ENCODE assay signal across 25 cellular contexts in the genomic region with DNA sequence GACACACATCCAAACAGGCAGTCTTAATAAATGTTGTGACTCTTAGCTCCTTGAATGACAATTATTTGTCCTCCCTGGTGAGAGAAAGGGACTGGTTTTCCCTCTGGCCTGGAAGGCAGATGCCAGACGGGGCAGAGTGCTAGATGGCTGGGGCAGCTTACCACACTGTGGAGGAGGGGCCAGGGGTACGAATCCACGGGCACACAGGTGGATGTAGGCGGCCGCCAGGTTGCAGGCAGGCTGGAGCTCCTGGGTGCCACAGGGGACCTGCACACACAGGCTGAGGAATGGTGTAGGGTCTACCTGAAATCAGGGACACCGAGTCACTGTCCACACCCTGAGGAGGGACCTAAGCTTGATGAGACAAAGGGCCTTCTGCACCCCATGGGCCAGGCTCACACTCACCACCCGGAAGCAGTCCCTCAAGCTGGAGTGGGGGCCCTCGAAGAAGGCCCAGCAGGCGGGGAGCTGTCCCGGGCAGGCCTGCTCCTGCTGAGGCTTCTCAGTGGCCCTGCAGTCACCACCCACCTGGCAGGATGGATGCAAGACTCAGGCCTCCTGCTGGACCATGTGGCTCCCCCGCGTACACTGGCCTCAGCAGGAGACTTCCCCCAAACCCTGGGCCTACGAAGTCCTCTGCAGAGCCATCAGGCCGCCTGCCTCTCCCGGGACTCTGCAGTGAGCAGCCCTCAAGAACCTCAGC.
"Had no signal": no experiment of that assay in that cellular context is flagged by ENCODE, and none has a peak within 500 bp of the region (broad histone marks: within the 10 kb centered on the region; RNA-seq: fewer than 3 reads in every experiment).

No MANE protein-coding gene starts in this region.

- H3K4me3 ChIP-seq: esophagus muscularis mucosa, heart right ventricle, right lobe of liver, skin epidermis had no signal

- H3K27ac Mint-ChIP-seq: activated CD4-positive, alpha-beta memory T cell treated with anti-CD3 and anti-CD28 coated beads, Interleukin-2, amount 10 ng/mL, durations not matched to agents 7 days and 5 days; activated CD4-positive, alpha-beta T cell treated with anti-CD3 and anti-CD28 coated beads, Interleukin-2, amount 10 ng/mL, durations not matched to agents 7 days and 5 days; activated CD8-positive, alpha-beta memory T cell treated with anti-CD3 and anti-CD28 coated beads, Interleukin-2, amount 10 ng/mL, durations not matched to agents 7 days and 5 days; activated naive CD4-positive, alpha-beta T cell treated with anti-CD3 and anti-CD28 coated beads, Interleukin-2, amount 50 U/mL, for 24 hours; activated naive CD8-positive, alpha-beta T cell treated with anti-CD3 and anti-CD28 coated beads, Interleukin-2, amount 50 U/mL, for 24 hours; activated T-helper 2 cell treated with anti-CD3 and anti-CD28 coated beads, Interferon-gamma antibody, Interleukin-2, Interleukin-4, amounts not matched to agents 10 μg/mL and 5 μg/mL and 100 μg/mL, durations not matched to agents 14 hours and 24 hours and 36 hours; memory B cell; progenitor cell of endocrine pancreas; stimulated activated effector memory CD8-positive, alpha-beta T cell treated with anti-CD3 and anti-CD28 coated beads, Interleukin-12 subunit alpha, Interleukin-12 subunit beta, amount 100 ng/mL, for 72 hours; type B pancreatic cell; WTC11 had no signal

- H3K27ac ChIP-seq: esophagus muscularis mucosa, foreskin keratinocyte, heart right ventricle, right lobe of liver, skin epidermis had no signal

- H3K36me3 ChIP-seq: esophagus muscularis mucosa, heart right ventricle, right lobe of liver had no signal

- H3K9me3 Mint-ChIP-seq: activated CD4-positive, alpha-beta T cell treated with anti-CD3 and anti-CD28 coated beads, Interleukin-2, amount 10 ng/mL, durations not matched to agents 7 days and 5 days; activated naive CD4-positive, alpha-beta T cell treated with anti-CD3 and anti-CD28 coated beads, Interleukin-2, amount 50 U/mL, for 24 hours; activated naive CD8-positive, alpha-beta T cell treated with anti-CD3 and anti-CD28 coated beads, Interleukin-2, amount 50 U/mL, for 24 hours; memory B cell; stimulated activated effector memory CD8-positive, alpha-beta T cell treated with anti-CD3 and anti-CD28 coated beads, Interleukin-12 subunit alpha, Interleukin-12 subunit beta, amount 100 ng/mL, for 72 hours; WTC11 had no signal

- H3K9me3 ChIP-seq: esophagus muscularis mucosa, heart right ventricle, right lobe of liver had no signal

- H3K27me3 Mint-ChIP-seq: activated CD4-positive, alpha-beta T cell treated with anti-CD3 and anti-CD28 coated beads, Interleukin-2, amount 10 ng/mL, durations not matched to agents 7 days and 5 days; activated CD8-positive, alpha-beta memory T cell treated with anti-CD3 and anti-CD28 coated beads, Interleukin-2, amount 10 ng/mL, durations not matched to agents 7 days and 5 days; activated naive CD4-positive, alpha-beta T cell treated with anti-CD3 and anti-CD28 coated beads, Interleukin-2, amount 50 U/mL, for 24 hours; naive thymus-derived CD8-positive, alpha-beta T cell; stimulated activated naive CD8-positive, alpha-beta T cell treated with anti-CD3 and anti-CD28 coated beads, Interleukin-15, amount 100 ng/mL, for 72 hours; type B pancreatic cell had no signal

- H3K4me1 ChIP-seq: foreskin keratinocyte, right lobe of liver had no signal

- H3K4me1 Mint-ChIP-seq: activated naive CD4-positive, alpha-beta T cell treated with anti-CD3 and anti-CD28 coated beads, Interleukin-2, amount 50 U/mL, for 24 hours had no signal

- DNase-seq: activated CD4-positive, alpha-beta memory T cell treated with anti-CD3 and anti-CD28 coated beads, Interleukin-2, amount 10 ng/mL, durations not matched to agents 7 days and 5 days; activated CD4-positive, alpha-beta T cell treated with anti-CD3 and anti-CD28 coated beads for 1 hour; activated CD4-positive, alpha-beta T cell treated with anti-CD3 and anti-CD28 coated beads, Interleukin-2, amount 10 ng/mL, durations not matched to agents 7 days and 5 days; activated CD8-positive, alpha-beta memory T cell treated with anti-CD3 and anti-CD28 coated beads, Interleukin-2, amount 10 ng/mL, durations not matched to agents 7 days and 5 days; activated naive CD8-positive, alpha-beta T cell treated with anti-CD3 and anti-CD28 coated beads, Interleukin-2, amount 50 U/mL, for 24 hours; activated T-cell treated with anti-CD3 and anti-CD28 coated beads, Interleukin-2, amount 50 U/mL, for 48 hours; amygdala; caudate nucleus; foreskin keratinocyte; heart right ventricle; stimulated activated CD4-positive, alpha-beta T cell treated with anti-CD3 and anti-CD28 coated beads, Interleukin-4, amount 100 ng/mL, for 24 hours; stimulated activated naive CD8-positive, alpha-beta T cell treated with anti-CD3 and anti-CD28 coated beads, Interleukin-15, amount 100 ng/mL, for 72 hours; substantia nigra; T-helper 2 cell had no signal

- H3K27me3 ChIP-seq: foreskin keratinocyte, right lobe of liver had no signal

- ATAC-seq: activated CD8-positive, alpha-beta memory T cell treated with anti-CD3 and anti-CD28 coated beads, Interleukin-2, amount 10 ng/mL, durations not matched to agents 7 days and 5 days; activated naive CD8-positive, alpha-beta T cell treated with anti-CD3 and anti-CD28 coated beads, Interleukin-2, amount 50 U/mL, for 24 hours; foreskin keratinocyte; heart right ventricle; naive thymus-derived CD8-positive, alpha-beta T cell; stimulated activated effector memory CD8-positive, alpha-beta T cell treated with anti-CD3 and anti-CD28 coated beads, Interleukin-12 subunit alpha, Interleukin-12 subunit beta, amount 100 ng/mL, for 72 hours; stimulated activated naive CD8-positive, alpha-beta T cell treated with anti-CD3 and anti-CD28 coated beads, Interleukin-15, amount 100 ng/mL, for 72 hours; WTC11 had no signal

- H3K36me3 Mint-ChIP-seq: stimulated activated effector memory CD8-positive, alpha-beta T cell treated with anti-CD3 and anti-CD28 coated beads, Interleukin-12 subunit alpha, Interleukin-12 subunit beta, amount 100 ng/mL, for 72 hours had no signal

- H3K4me3 Mint-ChIP-seq: activated CD4-positive, alpha-beta memory T cell treated with anti-CD3 and anti-CD28 coated beads, Interleukin-2, amount 10 ng/mL, durations not matched to agents 7 days and 5 days; activated CD4-positive, alpha-beta T cell treated with anti-CD3 and anti-CD28 coated beads, Interleukin-2, amount 10 ng/mL, durations not matched to agents 7 days and 5 days; activated CD8-positive, alpha-beta memory T cell treated with anti-CD3 and anti-CD28 coated beads, Interleukin-2, amount 10 ng/mL, durations not matched to agents 7 days and 5 days; activated naive CD4-positive, alpha-beta T cell treated with anti-CD3 and anti-CD28 coated beads, Interleukin-2, amount 50 U/mL, for 24 hours; activated naive CD8-positive, alpha-beta T cell treated with anti-CD3 and anti-CD28 coated beads, Interleukin-2, amount 50 U/mL, for 24 hours; memory B cell; naive thymus-derived CD8-positive, alpha-beta T cell; stimulated activated effector memory CD8-positive, alpha-beta T cell treated with anti-CD3 and anti-CD28 coated beads, Interleukin-12 subunit alpha, Interleukin-12 subunit beta, amount 100 ng/mL, for 72 hours; stimulated activated naive CD8-positive, alpha-beta T cell treated with anti-CD3 and anti-CD28 coated beads, Interleukin-15, amount 100 ng/mL, for 72 hours; type B pancreatic cell; WTC11 had no signal
